8 cellular contexts compared by ENCODE assay signal in the genomic region with DNA sequence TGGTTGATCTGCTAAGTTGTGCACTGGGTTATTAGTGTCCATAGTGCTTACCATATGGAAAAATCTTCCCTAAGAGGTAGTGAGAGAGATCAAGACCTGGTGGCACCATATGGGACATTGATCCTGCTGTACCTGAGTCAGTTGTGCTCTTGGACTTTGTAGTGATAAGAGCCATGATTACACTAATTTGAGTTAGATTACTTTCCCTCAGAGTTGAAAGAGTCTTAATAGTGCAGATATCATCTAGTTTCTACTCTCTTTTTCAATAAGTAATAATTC.
"Had no signal": no experiment of that assay in that cellular context is flagged by ENCODE, and none has a peak within 500 bp of the region (broad histone marks: within the 10 kb centered on the region; RNA-seq: fewer than 3 reads in every experiment).

No MANE protein-coding gene starts in this region.

- H3K27ac ChIP-seq: HL-60 had no signal

- H3K4me3 Mint-ChIP-seq: GM23338, H9 had no signal

- H2AFZ ChIP-seq: GM23338 had no signal

- FAIRE-seq: H1, H54, HepG2 had no signal

- H3K27me3 Mint-ChIP-seq: IgD-negative memory B cell had no signal

- DNase-seq: H9, HCEC 1CT had no signal

- H3K36me3 Mint-ChIP-seq: IgD-negative memory B cell had no signal

- ATAC-seq: GM23338, HepG2 had no signal

- H3K27ac Mint-ChIP-seq: GM23338, H9, IgD-negative memory B cell had no signal

- H3K4me2 ChIP-seq: GM23338 had no signal

- H3K4me1 Mint-ChIP-seq: GM23338, H9 had no signal

- H3K4me3 ChIP-seq: GM23338 had no signal
